ENCODE assay signal across 15 cellular contexts in the genomic region with DNA sequence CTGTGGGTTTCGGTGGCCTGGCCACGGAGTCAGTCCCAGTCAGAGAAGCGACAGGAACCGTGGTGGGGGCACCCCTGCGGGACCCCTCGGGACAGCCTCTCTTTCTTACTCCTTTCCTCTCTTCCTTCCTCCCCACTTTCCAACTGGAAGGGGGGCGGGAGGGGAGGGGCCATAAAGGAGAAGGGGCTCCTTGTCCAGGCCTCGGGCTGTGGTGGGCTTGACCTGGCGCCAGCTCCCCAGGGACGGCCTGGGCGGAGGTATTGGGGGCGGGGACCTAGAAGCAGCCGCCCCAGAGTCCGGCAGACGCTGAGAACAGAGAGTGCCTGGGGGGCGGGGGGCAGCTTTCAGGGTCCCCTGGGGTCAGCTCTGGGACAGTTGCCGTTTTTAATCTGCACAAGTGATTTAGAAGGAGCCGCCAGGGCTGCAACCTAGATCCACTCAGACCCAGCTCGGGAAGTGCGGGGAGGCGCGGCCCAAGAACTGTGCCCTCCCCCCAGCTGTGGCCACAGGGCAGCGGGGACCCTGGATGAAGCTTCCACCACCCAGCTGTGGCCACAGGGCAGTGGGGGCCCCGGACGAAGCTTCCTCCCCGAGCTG. TPM values are rescaled to one million over a fixed set of nuclear protein-coding genes. Genes with fewer than 3 reads are reported as not detected.
DNase-seq lines count a peak whose midpoint lies in the region; ATAC-seq and TF ChIP-seq lines count a peak whose summit lies in the region.
"Had no signal": no experiment of that assay in that cellular context is flagged by ENCODE, and none has a peak within 500 bp of the region (broad histone marks: within the 10 kb centered on the region; RNA-seq: fewer than 3 reads in every experiment).

No MANE protein-coding gene starts in this region.

- peaks cover 12 to 21% of the 10 kb centered on the region in 2 donors for H3K4me1 Mint-ChIP-seq in effector memory CD8-positive, alpha-beta T cell (ENCODE audit: low read depth in 2 of 2)

- peak overlapping the region; percentile 91 to 99 (median 97) for H3K4me2 ChIP-seq in BLaER1 treated with 17β-estradiol and CSF1 and Interleukin-3, amounts not matched to agents 10 nM and 100 nM

- no peaks in the 10 kb centered on the region for H3K9me3 Mint-ChIP-seq in effector memory CD8-positive, alpha-beta T cell

- H3K36me3 ChIP-seq in BLaER1 treated with 17β-estradiol and CSF1 and Interleukin-3, amounts not matched to agents 10 nM and 100 nM = no peaks in the 10 kb centered on the region
- H3K36me3 ChIP-seq in adrenal gland (replicated peaks in 1 of 2) (no peaks in the 10 kb centered on the region), prostate gland (no peaks in the 10 kb centered on the region)

- H3K27ac ChIP-seq in BLaER1 treated with 17β-estradiol and CSF1 and Interleukin-3, amounts not matched to agents 10 nM and 100 nM = peak overlapping the region; percentile 30 to 93 (median 81); a peak in 21 of 22 replicates
- peak overlapping the region in 4 of 5 donors; percentile 47 to 79 (median 64) for H3K27ac ChIP-seq in adrenal gland
- H3K27ac ChIP-seq in prostate gland = peak overlapping the region; percentile 39 to 51
- H3K27ac ChIP-seq: foreskin keratinocyte had no signal

- WGBS in adrenal gland, 4 donors = 10 to 14% (median 12%) methylated on average over 12 to 26 of the region's 26 CpGs; no CpG with 5 or more reads in 1 of the 4 donors
- 8% methylated on average over 20 of the region's 26 CpGs for WGBS in prostate gland

- H3K36me3 Mint-ChIP-seq in effector memory CD8-positive, alpha-beta T cell (ENCODE audit: insufficient read depth) = peaks cover 6% of the 10 kb centered on the region
- H3K36me3 Mint-ChIP-seq: CD4-positive, CD25-positive, alpha-beta regulatory T cell had no signal

- intact Hi-C loops in adrenal gland (cut with DNase I) = loop anchor here in 1 of 2 donors (10.0 kb wide), 1 partner anchor 150 kb away; the partner anchor contains the start of genes ARFRP1 and ZGPAT
- intact Hi-C loops in left ventricle myocardium superior (cut with micrococcal nuclease) = no loop called here
- intact Hi-C loops in prostate gland (cut with DNase I) = no loop called here

- H3K27me3 ChIP-seq in BLaER1 treated with 17β-estradiol and CSF1 and Interleukin-3, amounts not matched to agents 10 nM and 100 nM = no peaks in the 10 kb centered on the region
- H3K27me3 ChIP-seq in adrenal gland = no peaks in the 10 kb centered on the region
- H3K27me3 ChIP-seq in prostate gland (replicated peaks; ENCODE audit: insufficient read depth) = no peaks in the 10 kb centered on the region

- H3K4me3 Mint-ChIP-seq in effector memory CD8-positive, alpha-beta T cell = no peak overlapping the region
- H3K4me3 Mint-ChIP-seq: CD4-positive, CD25-positive, alpha-beta regulatory T cell had no signal

- no peaks in the 10 kb centered on the region for H4K20me1 ChIP-seq in BLaER1 treated with 17β-estradiol and CSF1 and Interleukin-3, amounts not matched to agents 10 nM and 100 nM

- TF ChIP-seq POLR2A in adrenal gland (IDR thresholded peaks at IDR 0.05) = no peak
- no peak for TF ChIP-seq POLR2A in prostate gland (IDR thresholded peaks at IDR 0.05)

- H3K9me3 ChIP-seq in BLaER1 treated with 17β-estradiol and CSF1 and Interleukin-3, amounts not matched to agents 10 nM and 100 nM (replicated peaks in 1 of 11) = peaks cover 0 to 3% (median 0%) of the 10 kb centered on the region in 11 experiments; a peak in 2 of 22 replicates
- H3K9me3 ChIP-seq in adrenal gland (replicated peaks in 1 of 3) (no peaks in the 10 kb centered on the region), prostate gland (no peaks in the 10 kb centered on the region)

- peak; percentile 61 for ATAC-seq in left ventricle myocardium superior
- ATAC-seq in stimulated activated naive CD8-positive, alpha-beta T cell treated with anti-CD3 and anti-CD28 coated beads, Interleukin-15, Interleukin-2, amounts not matched to agents 100 U/mL and 50 U/mL, for 24 hours = no peak
- no peak for ATAC-seq in GM19035 (IDR thresholded peaks at IDR 0.05; ENCODE audit: unreplicated experiment)
- no peak for ATAC-seq in effector memory CD8-positive, alpha-beta T cell (replicated peaks)
- ATAC-seq: activated CD4-positive, CD25-positive, alpha-beta regulatory T cell treated with anti-CD3 and anti-CD28 coated beads, Interleukin-2, amount 50 U/mL, for 24 hours; foreskin keratinocyte; HCT116 had no signal

- H3K4me1 ChIP-seq in BLaER1 treated with 17β-estradiol and CSF1 and Interleukin-3, amounts not matched to agents 10 nM and 100 nM = peaks cover 76 to 100% (median 89%) of the 10 kb centered on the region in 10 experiments
- H3K4me1 ChIP-seq in adrenal gland (replicated peaks in 1 of 2) (peaks cover 50 to 51% of the 10 kb centered on the region in 2 donors), prostate gland (replicated peaks) (peaks cover 5% of the 10 kb centered on the region)
- H3K4me1 ChIP-seq: foreskin keratinocyte had no signal

- H3K27me3 Mint-ChIP-seq in effector memory CD8-positive, alpha-beta T cell = peaks cover 23 to 29% of the 10 kb centered on the region in 2 donors

- H3K4me3 ChIP-seq in BLaER1 treated with 17β-estradiol and CSF1 and Interleukin-3, amounts not matched to agents 10 nM and 100 nM = peak overlapping the region in 9 of 10 experiments; percentile 8 to 56 (median 34); a peak in 12 of 20 replicates
- peak overlapping the region in 1 of 4 donors; percentile 22 for H3K4me3 ChIP-seq in adrenal gland
- peak overlapping the region; percentile 3 to 5 for H3K4me3 ChIP-seq in prostate gland

- no peak overlapping the region for H3K27ac Mint-ChIP-seq in effector memory CD8-positive, alpha-beta T cell
- H3K27ac Mint-ChIP-seq: CD4-positive, CD25-positive, alpha-beta regulatory T cell had no signal

- H3K9ac ChIP-seq in BLaER1 treated with 17β-estradiol and CSF1 and Interleukin-3, amounts not matched to agents 10 nM and 100 nM = peak overlapping the region; percentile 60 to 85 (median 72)

- DNase-seq in adrenal gland (peak in 2 of 7 donors; percentile 37 to 48), left ventricle myocardium superior (peak; percentile 80), prostate gland (ENCODE audit: low spot score) (no peak), medulla oblongata (ENCODE audit: extremely low spot score) (no peak)
- DNase-seq in stimulated activated naive CD8-positive, alpha-beta T cell treated with anti-CD3 and anti-CD28 coated beads, Interleukin-15, Interleukin-2, amounts not matched to agents 100 U/mL and 50 U/mL, for 24 hours = no peak
- no peak for DNase-seq in effector memory CD8-positive, alpha-beta T cell
- DNase-seq: activated naive CD4-positive, alpha-beta T cell; CD4-positive, CD25-positive, alpha-beta regulatory T cell; foreskin keratinocyte; stimulated activated CD8-positive, alpha-beta memory T cell treated with anti-CD3 and anti-CD28 coated beads, Interleukin-4, amount 100 ng/mL, for 48 hours had no signal

- no peak for TF ChIP-seq CTCF in adrenal gland (IDR thresholded peaks at IDR 0.05)
- no peak for TF ChIP-seq CTCF in prostate gland (IDR thresholded peaks at IDR 0.05)

RNA-seq across cellular contexts. Expression of gene ABHD16B, which starts 6.4 kb away (rescaled TPM):
- total RNA-seq in adrenal gland = not detected
- polyA plus RNA-seq in adrenal gland = 1 to 10 TPM in 1 of 3 donors, under 1 TPM in 1, not detected in 1; 0.54 to 1.2 TPM
- not detected for total RNA-seq in left ventricle myocardium superior
- 1 to 10 TPM in 1 of 2 donors, not detected in 1; 1.6 TPM for total RNA-seq in prostate gland
- total RNA-seq: CD4-positive, CD25-positive, alpha-beta regulatory T cell; foreskin keratinocyte; HT1080 had no signal
- polyA plus RNA-seq: foreskin keratinocyte had no signal

RNA-seq across cellular contexts. Expression of gene TPD52L2, which starts 10.2 kb away (rescaled TPM):
- total RNA-seq in adrenal gland (100 to 1,000 TPM in 6 of 8 donors, 10 to 100 TPM in 2; 88.1 to 125 (median 113) TPM), left ventricle myocardium superior (78.0 TPM), prostate gland (100 to 1,000 TPM; 105 to 127 TPM)
- polyA plus RNA-seq in adrenal gland = 100 to 1,000 TPM in 2 of 3 donors, 10 to 100 TPM in 1; 92.2 to 114 (median 110) TPM

RNA-seq across cellular contexts. Expression of gene ZBTB46, which starts 23.8 kb away (rescaled TPM):
- total RNA-seq in adrenal gland (10 to 100 TPM in 5 of 8 donors, 1 to 10 TPM in 3; 7.7 to 22.4 (median 13.8) TPM), left ventricle myocardium superior (13.1 TPM), prostate gland (10 to 100 TPM in 1 of 2 donors, 1 to 10 TPM in 1; 7.9 to 12.2 TPM)
- polyA plus RNA-seq in adrenal gland = 10 to 100 TPM in 1 of 3 donors, 1 to 10 TPM in 1, under 1 TPM in 1; 0.77 to 11.3 (median 5.4) TPM

RNA-seq across cellular contexts. Expression of gene DNAJC5, which starts 40.1 kb away (rescaled TPM):
- total RNA-seq in adrenal gland (10 to 100 TPM; 53.8 to 78.0 (median 64.8) TPM), left ventricle myocardium superior (47.3 TPM), prostate gland (10 to 100 TPM; 44.4 to 66.6 TPM)
- polyA plus RNA-seq in adrenal gland = 10 to 100 TPM; 26.5 to 31.7 (median 29.7) TPM
